Comparison of ENCODE assay signal across 8 cellular contexts in genomic region chr6:30213999-30214982, GRCh38. TPM values are rescaled to one million over a fixed set of nuclear protein-coding genes. Genes with fewer than 3 reads are reported as not detected.
A peak's percentile ranks its signal among the peaks of the same experiment; 100 is the strongest.
DNase-seq lines count a peak whose midpoint lies in the region; ATAC-seq and TF ChIP-seq lines count a peak whose summit lies in the region.

No MANE protein-coding gene starts in this region.

- H3K27me3 Mint-ChIP-seq in CD4-positive, alpha-beta T cell, result no peaks in the 10 kb centered on the region
- peaks cover 4% of the 10 kb centered on the region for H3K27me3 Mint-ChIP-seq in nephron (ENCODE audit: low read depth)

- TF ChIP-seq CTCF in CD4-positive, alpha-beta T cell (IDR thresholded peaks at IDR 0.05), result no peak
- TF ChIP-seq CTCF in nephron (IDR thresholded peaks at IDR 0.05; ENCODE audit: unreplicated experiment in 3 of 3), result no peak

- H3K27me3 ChIP-seq in CD4-positive, alpha-beta T cell (ENCODE audit: control insufficient read depth, insufficient read depth, low read length), result no peaks in the 10 kb centered on the region

- intact Hi-C loops in CD4-positive, alpha-beta T cell (cut with DNase I, micrococcal nuclease), result loop anchor here (1.0 to 10.0 kb wide), 7 partner anchors 45 to 1981 kb away; partner anchors contain the start of genes ABCF1 (in 1 of the 2), GPSM3 (in 1 of the 2), PBX2 (in 1 of the 2) and PPP1R11 (in 1 of the 2)

- peak; percentile 49 for ATAC-seq in CD4-positive, alpha-beta T cell (ENCODE audit: poor library complexity)
- ATAC-seq in GM19463 (IDR thresholded peaks at IDR 0.05; ENCODE audit: unreplicated experiment), result peak; percentile 61

- no peaks in the 10 kb centered on the region for H3K9me3 ChIP-seq in CD4-positive, alpha-beta T cell (ENCODE audit: control insufficient read depth, low read length)

- DNase-seq in CD4-positive, alpha-beta T cell, result peak; percentile 50 to 79 (median 66)
- DNase-seq in HUDEP-2 (lab: John Stamatoyannopoulos, UW; ENCODE audit: unreplicated experiment in 76 of 76) (peak in 71 of 76 experiments; percentile 15 to 84 (median 65)), RPMI7951 (ENCODE audit: low read depth) (peak; percentile 86), fibroblast of the conjunctiva (ENCODE audit: low read depth) (peak; percentile 43)
- DNase-seq in activated effector memory CD4-positive, alpha-beta T cell treated with anti-CD3 and anti-CD28 coated beads, Interleukin-2, amount 50 U/mL, for 16 hours, result peak; percentile 92
- DNase-seq in stimulated activated naive CD4-positive, alpha-beta T cell treated with Interleukin-2 at 50 U/mL for 16 hours (lab: John Stamatoyannopoulos, UW), result peak; percentile 68

- H3K36me3 Mint-ChIP-seq in CD4-positive, alpha-beta T cell (ENCODE audit: low read depth), result peaks cover 18% of the 10 kb centered on the region
- H3K36me3 Mint-ChIP-seq in nephron (ENCODE audit: low read depth), result no peaks in the 10 kb centered on the region

- H3K9me3 Mint-ChIP-seq in CD4-positive, alpha-beta T cell, result no peaks in the 10 kb centered on the region
- H3K9me3 Mint-ChIP-seq in nephron, result no peaks in the 10 kb centered on the region

- H3K27ac ChIP-seq in CD4-positive, alpha-beta T cell (ENCODE audit: low read depth, low read length), result peak overlapping the region; percentile 98

- CTCF ChIA-PET in CD4-positive, alpha-beta T cell (lab: Charles Lee), result interaction anchor here (0.6 kb wide), 1 partner anchor 26 kb away, joined by 3 read pairs; no protein-coding TSS in a partner anchor

- peak overlapping the region; percentile 100 for H3K27ac Mint-ChIP-seq in CD4-positive, alpha-beta T cell
- peak overlapping the region; percentile 89 to 95 (median 93) for H3K27ac Mint-ChIP-seq in nephron

- POLR2A ChIA-PET in CD4-positive, alpha-beta T cell (lab: Charles Lee), result interaction anchor here (0.5 to 3.4 kb wide), 22 partner anchors 9 to 564 kb away, joined by 3 to 61 read pairs (median 4); partner anchors contain the start of genes PPP1R11, PRR3, RPP21 and TRIM39

- H3K4me1 Mint-ChIP-seq in CD4-positive, alpha-beta T cell (ENCODE audit: low read depth), result peaks cover 49% of the 10 kb centered on the region
- H3K4me1 Mint-ChIP-seq in nephron, result peaks cover 31% of the 10 kb centered on the region

- H3K4me3 Mint-ChIP-seq in CD4-positive, alpha-beta T cell, result peak overlapping the region; percentile 96
- peak overlapping the region; percentile 88 to 97 (median 95) for H3K4me3 Mint-ChIP-seq in nephron

RNA-seq across cellular contexts. Expression of gene TRIM26, which starts 1.1 kb away (rescaled TPM):
- 10 to 100 TPM; 42.1 to 44.1 TPM for total RNA-seq in CD4-positive, alpha-beta T cell
- 32.3 and 36.4 TPM in 2 replicates for total RNA-seq in RPMI7951 (2014; rRNA removed; shearing (Covaris generic))

RNA-seq across cellular contexts. Expression of gene TRIM15, which starts 50.9 kb away (rescaled TPM):
- total RNA-seq in CD4-positive, alpha-beta T cell, result not detected
- total RNA-seq in RPMI7951 (2014; rRNA removed; shearing (Covaris generic)), result not detected in 2 replicates

RNA-seq across cellular contexts. Expression of gene TRIM10, which starts 53.3 kb away (rescaled TPM):
- total RNA-seq in CD4-positive, alpha-beta T cell, result not detected
- not detected in 2 replicates for total RNA-seq in RPMI7951 (2014; rRNA removed; shearing (Covaris generic))

Comparison
In these comparisons a context has a peak if more than half of its experiments do, and no peak if none do; other contexts are left out.
1. Peak in every context shown above with its lines: DNase-seq, ATAC-seq and H3K27ac ChIP-seq.